14 cellular contexts compared by ENCODE assay signal in genomic region chr19:18456974-18457373, GRCh38. TPM values are rescaled to one million over a fixed set of nuclear protein-coding genes. Genes with fewer than 3 reads are reported as not detected.
DNase-seq lines count a peak whose midpoint lies in the region; ATAC-seq and TF ChIP-seq lines count a peak whose summit lies in the region.
"Had no signal": no experiment of that assay in that cellular context is flagged by ENCODE, and none has a peak within 500 bp of the region (broad histone marks: within the 10 kb centered on the region; RNA-seq: fewer than 3 reads in every experiment).

No MANE protein-coding gene starts in this region.

- CTCF ChIA-PET in WTC11 (lab: Charles Lee) = interaction anchor here (0.6 to 1.1 kb wide), 2 partner anchors 13 to 32 kb away, joined by 3 to 4 read pairs; no protein-coding TSS in a partner anchor

- in situ Hi-C loops in G401 (cut with HindIII; ENCODE audit: low sequenced_read_pairs) = no loop called here

- H3K4me3 ChIP-seq in right cardiac atrium (ENCODE audit: low read length) = no peak overlapping the region
- H3K4me3 ChIP-seq in skeletal muscle tissue (ENCODE audit: low read length in 3 of 3) = no peak overlapping the region
- no peak overlapping the region for H3K4me3 ChIP-seq in endodermal cell (ENCODE audit: low read length)

- intact Hi-C loops in right cardiac atrium (cut with DNase I) = loop anchor here in 1 of 4 donors (10.0 kb wide), 2 partner anchors 118 to 388 kb away; partner anchors contain the start of gene UBA52

- H3K27ac Mint-ChIP-seq in WTC11 = no peak overlapping the region
- H3K27ac Mint-ChIP-seq in endodermal cell = no peak overlapping the region
- H3K27ac Mint-ChIP-seq: activated CD4-positive, alpha-beta memory T cell treated with anti-CD3 and anti-CD28 coated beads, Interleukin-2, amount 10 ng/mL, durations not matched to agents 7 days and 5 days had no signal

- H3K36me3 ChIP-seq in skeletal muscle tissue (ENCODE audit: control insufficient read depth in 3 of 3, insufficient read depth in 3 of 3, low read length in 3 of 3) (peaks cover 8 to 31% (median 26%) of the 10 kb centered on the region in 3 donors), endodermal cell (ENCODE audit: control insufficient read depth, insufficient read depth, low read length) (peaks cover 11% of the 10 kb centered on the region)

- H3K27me3 Mint-ChIP-seq in WTC11 (ENCODE audit: low read depth) (no peaks in the 10 kb centered on the region), endodermal cell (ENCODE audit: insufficient read depth) (no peaks in the 10 kb centered on the region)
- H3K27me3 Mint-ChIP-seq: activated CD4-positive, alpha-beta memory T cell treated with anti-CD3 and anti-CD28 coated beads, Interleukin-2, amount 10 ng/mL, durations not matched to agents 7 days and 5 days; activated T-helper 17 cell treated with anti-CD3 and anti-CD28 coated beads, Interleukin-2, amount 50 U/mL, for 72 hours; effector memory CD8-positive, alpha-beta T cell had no signal

- no peaks in the 10 kb centered on the region for H3K9me3 ChIP-seq in right cardiac atrium (ENCODE audit: control insufficient read depth, low read length)
- H3K9me3 ChIP-seq in skeletal muscle tissue (ENCODE audit: control insufficient read depth in 3 of 3, low read length in 3 of 3) = no peaks in the 10 kb centered on the region
- H3K9me3 ChIP-seq in endodermal cell (ENCODE audit: control insufficient read depth, low read length) = no peaks in the 10 kb centered on the region

- ATAC-seq in right cardiac atrium = peak; percentile 10 to 30
- no peak for ATAC-seq in WTC11
- ATAC-seq in GM21367 (IDR thresholded peaks at IDR 0.05; ENCODE audit: unreplicated experiment) = no peak
- ATAC-seq: activated T-helper 17 cell treated with anti-CD3 and anti-CD28 coated beads, Interleukin-2, amount 50 U/mL, for 72 hours; effector memory CD8-positive, alpha-beta T cell had no signal

- H3K36me3 Mint-ChIP-seq in WTC11 (peaks cover 13% of the 10 kb centered on the region), endodermal cell (ENCODE audit: low read depth) (peaks cover 42% of the 10 kb centered on the region)

- POLR2A ChIA-PET in WTC11 (lab: Charles Lee) = interaction anchor here (0.6 to 0.7 kb wide), 2 partner anchors 13 to 232 kb away, joined by 4 to 7 read pairs; no protein-coding TSS in a partner anchor

- H3K9ac ChIP-seq in skeletal muscle tissue (ENCODE audit: low read depth in 1 of 3, low read length in 3 of 3) (peak overlapping the region; percentile 27 to 66 (median 54)), endodermal cell (ENCODE audit: extremely low read depth, low read length, poor library complexity, severe bottlenecking) (no peak overlapping the region)

- H3K4me1 Mint-ChIP-seq in WTC11 (peaks cover 3% of the 10 kb centered on the region; the same call in 1 of the 2 replicates), endodermal cell (no peaks in the 10 kb centered on the region)

- H3K9me3 Mint-ChIP-seq in WTC11 (no peaks in the 10 kb centered on the region), endodermal cell (no peaks in the 10 kb centered on the region)
- H3K9me3 Mint-ChIP-seq: activated CD4-positive, alpha-beta memory T cell treated with anti-CD3 and anti-CD28 coated beads, Interleukin-2, amount 10 ng/mL, durations not matched to agents 7 days and 5 days; activated T-helper 17 cell treated with anti-CD3 and anti-CD28 coated beads, Interleukin-2, amount 50 U/mL, for 72 hours; effector memory CD8-positive, alpha-beta T cell had no signal

- no peak overlapping the region for H3K4me3 Mint-ChIP-seq in WTC11
- no peak overlapping the region for H3K4me3 Mint-ChIP-seq in endodermal cell
- H3K4me3 Mint-ChIP-seq: activated CD4-positive, alpha-beta memory T cell treated with anti-CD3 and anti-CD28 coated beads, Interleukin-2, amount 10 ng/mL, durations not matched to agents 7 days and 5 days; activated T-helper 17 cell treated with anti-CD3 and anti-CD28 coated beads, Interleukin-2, amount 50 U/mL, for 72 hours had no signal

- H3K27ac ChIP-seq in right cardiac atrium (ENCODE audit: low read length) (peak overlapping the region; percentile 24), skeletal muscle tissue (ENCODE audit: low read depth, low read length) (peak overlapping the region; percentile 95), endodermal cell (ENCODE audit: low read depth, low read length) (no peak overlapping the region)

- TF ChIP-seq CTCF in WTC11 (IDR thresholded peaks at IDR 0.05) (no peak), endodermal cell (conservative IDR thresholded peaks at IDR 0.05) (no peak)

- peak; percentile 82 for DNase-seq in G401 (ENCODE audit: low spot score)
- DNase-seq in cerebellar cortex (ENCODE audit: low spot score) = peak; percentile 71
- DNase-seq in right cardiac atrium = peak; percentile 79 to 92 (median 84)
- no peak for DNase-seq in NCI-H748 treated with DMSO at 0.1 percent for 48 hours (lab: John Stamatoyannopoulos, UW)
- no peak for DNase-seq in WTC11 (ENCODE audit: low spot score)
- no peak for DNase-seq in endodermal cell
- DNase-seq: activated CD4-positive, alpha-beta memory T cell treated with anti-CD3 and anti-CD28 coated beads, Interleukin-2, amount 10 ng/mL, durations not matched to agents 7 days and 5 days; Calu3; effector memory CD8-positive, alpha-beta T cell; KG1; stimulated activated CD4-positive, alpha-beta T cell treated with anti-CD3 and anti-CD28 coated beads, Interleukin-2, amount 100 ng/mL, for 24 hours had no signal

- H3K27me3 ChIP-seq in right cardiac atrium (ENCODE audit: control insufficient read depth, insufficient read depth) = no peaks in the 10 kb centered on the region
- no peaks in the 10 kb centered on the region for H3K27me3 ChIP-seq in skeletal muscle tissue (ENCODE audit: control insufficient read depth in 3 of 3, insufficient read depth in 3 of 3, low read length in 3 of 3)
- H3K27me3 ChIP-seq in endodermal cell (ENCODE audit: control insufficient read depth, insufficient read depth, low read length, poor library complexity, severe bottlenecking) = no peaks in the 10 kb centered on the region

- WGBS in right cardiac atrium = 54% methylated on average over 9 of the region's 9 CpGs
- 84 to 89% methylated on average over 3 to 9 of the region's 9 CpGs for WGBS in endodermal cell (ENCODE audit: insufficient coverage in 1 of 2, insufficient read length in 1 of 2), 2 experiments

- peaks cover 11% of the 10 kb centered on the region for H3K4me1 ChIP-seq in right cardiac atrium (ENCODE audit: control insufficient read depth, insufficient read depth, low read length)
- peaks cover 49 to 71% (median 62%) of the 10 kb centered on the region in 3 donors for H3K4me1 ChIP-seq in skeletal muscle tissue (ENCODE audit: control insufficient read depth in 3 of 3, insufficient read depth in 3 of 3, low read length in 3 of 3)
- H3K4me1 ChIP-seq in endodermal cell (ENCODE audit: control insufficient read depth, insufficient read depth, low read length) = no peaks in the 10 kb centered on the region

TF ChIP-seq in WTC11, 78 proteins besides CTCF, POLR2A, EP300 and RAD21 (continues in another document):
- no peak for TF ChIP-seq ZNF532 (CRISPR knock-in tag; IDR thresholded peaks at IDR 0.05; ENCODE audit: borderline replicate concordance)
- no peak for TF ChIP-seq IRF2 (CRISPR knock-in tag; IDR thresholded peaks at IDR 0.05; ENCODE audit: borderline replicate concordance, low read depth)

RNA-seq across cellular contexts. Expression of gene ISYNA1, which starts 19.0 kb away (rescaled TPM):
- 251 and 359 TPM in 2 replicates for total RNA-seq in G401 (2014; rRNA removed; shearing (Covaris generic))
- total RNA-seq in right cardiac atrium = 10 to 100 TPM; 36.9 to 55.4 (median 45.3) TPM
- polyA plus RNA-seq in right cardiac atrium = 50.7 TPM
- total RNA-seq in skeletal muscle tissue = 86.6 TPM
- 236 to 310 TPM (median 307 TPM) in 3 replicates for total RNA-seq in WTC11 (2021)
- total RNA-seq in endodermal cell = 100 to 1,000 TPM; 156 to 212 TPM
- 502 TPM for polyA plus RNA-seq in endodermal cell (2013, experiment 1 of 2)
- 458 TPM for polyA plus RNA-seq in endodermal cell (2013, experiment 2 of 2)

RNA-seq across cellular contexts. Expression of gene SSBP4, which starts 37.8 kb away (rescaled TPM):
- 272 and 351 TPM in 2 replicates for total RNA-seq in G401 (2014; rRNA removed; shearing (Covaris generic))
- total RNA-seq in right cardiac atrium (10 to 100 TPM; 32.7 to 40.0 (median 37.8) TPM), skeletal muscle tissue (79.3 TPM), WTC11 (2021) (44.5 to 51.2 TPM (median 47.4 TPM) in 3 replicates), endodermal cell (10 to 100 TPM; 35.9 to 43.5 TPM)
- polyA plus RNA-seq in right cardiac atrium = 36.2 TPM
- 154 TPM for polyA plus RNA-seq in endodermal cell (2013, experiment 1 of 2)
- 157 TPM for polyA plus RNA-seq in endodermal cell (2013, experiment 2 of 2)

RNA-seq across cellular contexts. Expression of gene LRRC25, which starts 59.6 kb away (rescaled TPM):
- total RNA-seq in G401 (2014; rRNA removed; shearing (Covaris generic)) = not detected in 2 replicates
- total RNA-seq in right cardiac atrium (1 to 10 TPM; 3.1 to 4.3 (median 3.7) TPM), skeletal muscle tissue (2.1 TPM), WTC11 (2021) (0.07 to 0.31 TPM (median 0.18 TPM) in 3 replicates), endodermal cell (not detected)
- polyA plus RNA-seq in right cardiac atrium = 1.5 TPM
- polyA plus RNA-seq in endodermal cell (2013, experiment 1 of 2) = 0.21 TPM
- polyA plus RNA-seq in endodermal cell (2013, experiment 2 of 2) = 0.21 TPM
- total RNA-seq: activated CD4-positive, alpha-beta memory T cell treated with anti-CD3 and anti-CD28 coated beads, Interleukin-2, amount 10 ng/mL, durations not matched to agents 7 days and 5 days; activated T-helper 17 cell treated with anti-CD3 and anti-CD28 coated beads, Interleukin-2, amount 50 U/mL, for 72 hours; Calu3 had no signal

Comparison
In these comparisons a context has a peak if more than half of its experiments do, and no peak if none do; other contexts are left out.
1. DNase-seq: peak in G401 (single experiment), cerebellar cortex (single experiment) and right cardiac atrium (3 of 3); none in NCI-H748 treated with DMSO at 0.1 percent for 48 hours (single experiment), WTC11 (single experiment) and endodermal cell (single experiment).
2. ATAC-seq: peak in right cardiac atrium (2 of 2); none in WTC11 (single experiment) and GM21367 (single experiment).